Comparison of ENCODE assay signal across 2 cellular contexts in genomic region chr15:89498574-89498906, GRCh38.
TF ChIP-seq lines count a peak whose summit lies in the region.

No MANE protein-coding gene starts in this region.

TF ChIP-seq in SK-N-SH treated with all-trans-retinoic acid at 6 μM for 48 hours, 23 proteins besides CTCF, POLR2A, EP300 and RAD21:
- TF ChIP-seq CREB5 (CRISPR knock-in tag; IDR thresholded peaks at IDR 0.05; ENCODE audit: low read depth), result no peak
- no peak for TF ChIP-seq TCF4 (CRISPR knock-in tag; IDR thresholded peaks at IDR 0.05; ENCODE audit: borderline replicate concordance)
- TF ChIP-seq ZNF565 (CRISPR knock-in tag; conservative IDR thresholded peaks at IDR 0.05; ENCODE audit: low read depth), result no peak
- no peak for TF ChIP-seq BACH2 (CRISPR knock-in tag; IDR thresholded peaks at IDR 0.05; ENCODE audit: borderline replicate concordance)
- no peak for TF ChIP-seq CSDC2 (CRISPR knock-in tag; IDR thresholded peaks at IDR 0.05)
- TF ChIP-seq ZNF8 (CRISPR knock-in tag; IDR thresholded peaks at IDR 0.05), result no peak
- no peak for TF ChIP-seq ARNTL (CRISPR knock-in tag; IDR thresholded peaks at IDR 0.05; ENCODE audit: borderline replicate concordance, low read depth)
- TF ChIP-seq TOX (CRISPR knock-in tag; IDR thresholded peaks at IDR 0.05; ENCODE audit: borderline replicate concordance), result no peak
- TF ChIP-seq OSR1 (CRISPR knock-in tag; IDR thresholded peaks at IDR 0.05), result no peak
- no peak for TF ChIP-seq ESRRG (CRISPR knock-in tag; IDR thresholded peaks at IDR 0.05)
- TF ChIP-seq, protein P1, sequence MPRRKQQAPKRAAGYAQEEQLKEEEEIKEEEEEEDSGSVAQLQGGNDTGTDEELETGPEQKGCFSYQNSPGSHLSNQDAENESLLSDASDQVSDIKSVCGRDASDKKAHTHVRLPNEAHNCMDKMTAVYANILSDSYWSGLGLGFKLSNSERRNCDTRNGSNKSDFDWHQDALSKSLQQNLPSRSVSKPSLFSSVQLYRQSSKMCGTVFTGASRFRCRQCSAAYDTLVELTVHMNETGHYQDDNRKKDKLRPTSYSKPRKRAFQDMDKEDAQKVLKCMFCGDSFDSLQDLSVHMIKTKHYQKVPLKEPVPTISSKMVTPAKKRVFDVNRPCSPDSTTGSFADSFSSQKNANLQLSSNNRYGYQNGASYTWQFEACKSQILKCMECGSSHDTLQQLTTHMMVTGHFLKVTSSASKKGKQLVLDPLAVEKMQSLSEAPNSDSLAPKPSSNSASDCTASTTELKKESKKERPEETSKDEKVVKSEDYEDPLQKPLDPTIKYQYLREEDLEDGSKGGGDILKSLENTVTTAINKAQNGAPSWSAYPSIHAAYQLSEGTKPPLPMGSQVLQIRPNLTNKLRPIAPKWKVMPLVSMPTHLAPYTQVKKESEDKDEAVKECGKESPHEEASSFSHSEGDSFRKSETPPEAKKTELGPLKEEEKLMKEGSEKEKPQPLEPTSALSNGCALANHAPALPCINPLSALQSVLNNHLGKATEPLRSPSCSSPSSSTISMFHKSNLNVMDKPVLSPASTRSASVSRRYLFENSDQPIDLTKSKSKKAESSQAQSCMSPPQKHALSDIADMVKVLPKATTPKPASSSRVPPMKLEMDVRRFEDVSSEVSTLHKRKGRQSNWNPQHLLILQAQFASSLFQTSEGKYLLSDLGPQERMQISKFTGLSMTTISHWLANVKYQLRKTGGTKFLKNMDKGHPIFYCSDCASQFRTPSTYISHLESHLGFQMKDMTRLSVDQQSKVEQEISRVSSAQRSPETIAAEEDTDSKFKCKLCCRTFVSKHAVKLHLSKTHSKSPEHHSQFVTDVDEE (CRISPR knock-in tag; IDR thresholded peaks at IDR 0.05), result no peak
- no peak for TF ChIP-seq PPARA (CRISPR knock-in tag; IDR thresholded peaks at IDR 0.05; ENCODE audit: borderline replicate concordance)
- TF ChIP-seq, protein P2, sequence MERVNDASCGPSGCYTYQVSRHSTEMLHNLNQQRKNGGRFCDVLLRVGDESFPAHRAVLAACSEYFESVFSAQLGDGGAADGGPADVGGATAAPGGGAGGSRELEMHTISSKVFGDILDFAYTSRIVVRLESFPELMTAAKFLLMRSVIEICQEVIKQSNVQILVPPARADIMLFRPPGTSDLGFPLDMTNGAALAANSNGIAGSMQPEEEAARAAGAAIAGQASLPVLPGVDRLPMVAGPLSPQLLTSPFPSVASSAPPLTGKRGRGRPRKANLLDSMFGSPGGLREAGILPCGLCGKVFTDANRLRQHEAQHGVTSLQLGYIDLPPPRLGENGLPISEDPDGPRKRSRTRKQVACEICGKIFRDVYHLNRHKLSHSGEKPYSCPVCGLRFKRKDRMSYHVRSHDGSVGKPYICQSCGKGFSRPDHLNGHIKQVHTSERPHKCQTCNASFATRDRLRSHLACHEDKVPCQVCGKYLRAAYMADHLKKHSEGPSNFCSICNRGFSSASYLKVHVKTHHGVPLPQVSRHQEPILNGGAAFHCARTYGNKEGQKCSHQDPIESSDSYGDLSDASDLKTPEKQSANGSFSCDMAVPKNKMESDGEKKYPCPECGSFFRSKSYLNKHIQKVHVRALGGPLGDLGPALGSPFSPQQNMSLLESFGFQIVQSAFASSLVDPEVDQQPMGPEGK (CRISPR knock-in tag; IDR thresholded peaks at IDR 0.05; ENCODE audit: borderline replicate concordance), result no peak
- no peak for TF ChIP-seq ZC3H10 (CRISPR knock-in tag; IDR thresholded peaks at IDR 0.05)
- TF ChIP-seq, protein P3, sequence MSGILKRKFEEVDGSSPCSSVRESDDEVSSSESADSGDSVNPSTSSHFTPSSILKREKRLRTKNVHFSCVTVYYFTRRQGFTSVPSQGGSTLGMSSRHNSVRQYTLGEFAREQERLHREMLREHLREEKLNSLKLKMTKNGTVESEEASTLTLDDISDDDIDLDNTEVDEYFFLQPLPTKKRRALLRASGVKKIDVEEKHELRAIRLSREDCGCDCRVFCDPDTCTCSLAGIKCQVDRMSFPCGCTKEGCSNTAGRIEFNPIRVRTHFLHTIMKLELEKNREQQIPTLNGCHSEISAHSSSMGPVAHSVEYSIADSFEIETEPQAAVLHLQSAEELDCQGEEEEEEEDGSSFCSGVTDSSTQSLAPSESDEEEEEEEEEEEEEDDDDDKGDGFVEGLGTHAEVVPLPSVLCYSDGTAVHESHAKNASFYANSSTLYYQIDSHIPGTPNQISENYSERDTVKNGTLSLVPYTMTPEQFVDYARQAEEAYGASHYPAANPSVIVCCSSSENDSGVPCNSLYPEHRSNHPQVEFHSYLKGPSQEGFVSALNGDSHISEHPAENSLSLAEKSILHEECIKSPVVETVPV (CRISPR knock-in tag; IDR thresholded peaks at IDR 0.05), result no peak
- TF ChIP-seq ZFP3 (CRISPR knock-in tag; IDR thresholded peaks at IDR 0.05), result no peak
- no peak for TF ChIP-seq ISL1 (CRISPR knock-in tag; IDR thresholded peaks at IDR 0.05)
- no peak for TF ChIP-seq GLIS3 (CRISPR knock-in tag; IDR thresholded peaks at IDR 0.05)

TF ChIP-seq in SK-N-SH, 30 proteins besides CTCF, POLR2A, EP300 and RAD21:
- no peak for TF ChIP-seq POLR2AphosphoS5 (IDR thresholded peaks at IDR 0.05; ENCODE audit: low read depth, low read length)
- TF ChIP-seq USF2 (IDR thresholded peaks at IDR 0.05; ENCODE audit: borderline replicate concordance, low read depth, low read length), result no peak
- TF ChIP-seq YY1 (IDR thresholded peaks at IDR 0.05; ENCODE audit: low read depth), result no peak
- no peak for TF ChIP-seq MAX (IDR thresholded peaks at IDR 0.05; ENCODE audit: low read depth)
- no peak for TF ChIP-seq GABPA (IDR thresholded peaks at IDR 0.05; ENCODE audit: low read depth)
- TF ChIP-seq MEF2A (IDR thresholded peaks at IDR 0.05; ENCODE audit: borderline replicate concordance, low read depth), result no peak
- no peak for TF ChIP-seq IRF3 (IDR thresholded peaks at IDR 0.05; ENCODE audit: low read depth, low read length)
- no peak for TF ChIP-seq RFX5 (IDR thresholded peaks at IDR 0.05; ENCODE audit: low read length)
- no peak for TF ChIP-seq RCOR1 (IDR thresholded peaks at IDR 0.05; ENCODE audit: low read length)
- TF ChIP-seq JUND (IDR thresholded peaks at IDR 0.05), result no peak
- TF ChIP-seq NRF1 (IDR thresholded peaks at IDR 0.05; ENCODE audit: low read depth, low read length), result no peak
- TF ChIP-seq GATA2 (CRISPR knock-in tag; IDR thresholded peaks at IDR 0.05), result no peak
- no peak for TF ChIP-seq SIN3A (IDR thresholded peaks at IDR 0.05; ENCODE audit: borderline replicate concordance, low read depth, low read length)
